In genomic region chr4:82753238-82753637, GRCh38 we compare ENCODE assay signal across 14 cellular contexts. TPM values are rescaled to one million over a fixed set of nuclear protein-coding genes. Genes with fewer than 3 reads are reported as not detected.
DNase-seq lines count a peak whose midpoint lies in the region; ATAC-seq and TF ChIP-seq lines count a peak whose summit lies in the region.
"Had no signal": no experiment of that assay in that cellular context is flagged by ENCODE, and none has a peak within 500 bp of the region (broad histone marks: within the 10 kb centered on the region; RNA-seq: fewer than 3 reads in every experiment).

No MANE protein-coding gene starts in this region.

- TF ChIP-seq EP300 in esophagus muscularis mucosa (IDR thresholded peaks at IDR 0.05), result no peak

- H3K9me3 ChIP-seq in right atrium auricular region, result no peaks in the 10 kb centered on the region
- H3K9me3 ChIP-seq in esophagus muscularis mucosa, result no peaks in the 10 kb centered on the region
- no peaks in the 10 kb centered on the region for H3K9me3 ChIP-seq in upper lobe of right lung
- H3K9me3 ChIP-seq: A549 had no signal

- H3K27ac ChIP-seq in right atrium auricular region, result peak overlapping the region in 1 of 2 donors; percentile 68
- H3K27ac ChIP-seq in esophagus muscularis mucosa (replicated peaks in 1 of 4), result peak overlapping the region; percentile 52 to 64 (median 55)
- H3K27ac ChIP-seq in upper lobe of right lung, result peak overlapping the region; percentile 18
- H3K27ac ChIP-seq: A549, parathyroid adenoma had no signal

- ATAC-seq in Right ventricle myocardium inferior, result peak; percentile 39
- ATAC-seq in upper lobe of right lung, result peak; percentile 37
- ATAC-seq in HG03354 (IDR thresholded peaks at IDR 0.05; ENCODE audit: poor library complexity, severe bottlenecking, unreplicated experiment), result no peak
- ATAC-seq: A549 had no signal

- no peaks in the 10 kb centered on the region for H3K27me3 Mint-ChIP-seq in osteocyte (ENCODE audit: unreplicated experiment)

- WGBS in esophagus muscularis mucosa, result 89% methylated on average over 3 of the region's 4 CpGs

- TF ChIP-seq POLR2A in esophagus muscularis mucosa (IDR thresholded peaks at IDR 0.05; ENCODE audit: low read depth), result no peak

- H3K4me3 ChIP-seq in right atrium auricular region (no peak overlapping the region), esophagus muscularis mucosa (no peak overlapping the region), upper lobe of right lung (no peak overlapping the region), foreskin fibroblast (ENCODE audit: low read depth in 1 of 2, low read length in 2 of 2) (no peak overlapping the region)
- H3K4me3 ChIP-seq: A549 had no signal

- H3K27me3 ChIP-seq in right atrium auricular region (no peaks in the 10 kb centered on the region), esophagus muscularis mucosa (no peaks in the 10 kb centered on the region), upper lobe of right lung (no peaks in the 10 kb centered on the region)

- intact Hi-C loops in Right ventricle myocardium inferior (cut with DNase I), result no loop called here
- intact Hi-C loops in esophagus muscularis mucosa (cut with DNase I), result no loop called here
- intact Hi-C loops in upper lobe of right lung (cut with DNase I), result no loop called here

- no peak for TF ChIP-seq CTCF in right atrium auricular region (IDR thresholded peaks at IDR 0.05)
- TF ChIP-seq CTCF in esophagus muscularis mucosa (IDR thresholded peaks at IDR 0.05), result no peak
- TF ChIP-seq CTCF in osteocyte (IDR thresholded peaks at IDR 0.05), result no peak
- no peak for TF ChIP-seq CTCF in upper lobe of right lung (IDR thresholded peaks at IDR 0.05)
- no peak for TF ChIP-seq CTCF in foreskin fibroblast (IDR thresholded peaks at IDR 0.05; ENCODE audit: low read depth, low read length)

- H3K9me3 Mint-ChIP-seq in osteocyte (ENCODE audit: unreplicated experiment), result no peaks in the 10 kb centered on the region
- H3K9me3 Mint-ChIP-seq: activated CD4-positive, alpha-beta memory T cell treated with anti-CD3 and anti-CD28 coated beads, Interleukin-2, amount 10 ng/mL, durations not matched to agents 7 days and 5 days had no signal

- no peak overlapping the region for H3K4me3 Mint-ChIP-seq in osteocyte (ENCODE audit: unreplicated experiment)
- H3K4me3 Mint-ChIP-seq: activated CD4-positive, alpha-beta memory T cell treated with anti-CD3 and anti-CD28 coated beads, Interleukin-2, amount 10 ng/mL, durations not matched to agents 7 days and 5 days had no signal

- peaks cover 54% of the 10 kb centered on the region for H3K4me1 Mint-ChIP-seq in osteocyte (ENCODE audit: unreplicated experiment)
- H3K4me1 Mint-ChIP-seq: activated CD4-positive, alpha-beta memory T cell treated with anti-CD3 and anti-CD28 coated beads, Interleukin-2, amount 10 ng/mL, durations not matched to agents 7 days and 5 days had no signal

- DNase-seq in Right ventricle myocardium inferior (ENCODE audit: missing footprints) (no peak), right atrium auricular region (ENCODE audit: low spot score) (no peak), esophagus muscularis mucosa (ENCODE audit: extremely low spot score) (no peak), osteocyte (ENCODE audit: extremely low spot score, unreplicated experiment) (no peak), upper lobe of right lung (no peak), foreskin fibroblast (no peak), dermis blood vessel endothelial cell (no peak)
- DNase-seq: activated CD4-positive, alpha-beta memory T cell treated with anti-CD3 and anti-CD28 coated beads, Interleukin-2, amount 10 ng/mL, durations not matched to agents 7 days and 5 days; effector memory CD4-positive, alpha-beta T cell; NCI-H2081; SHP77 treated with DMSO at 0.1 percent for 48 hours had no signal

- H3K36me3 ChIP-seq in right atrium auricular region (no peaks in the 10 kb centered on the region), esophagus muscularis mucosa (no peaks in the 10 kb centered on the region), upper lobe of right lung (no peaks in the 10 kb centered on the region)

- H3K4me1 ChIP-seq in right atrium auricular region (peaks cover 0 to 8% of the 10 kb centered on the region in 2 donors), esophagus muscularis mucosa (peaks cover 15 to 35% (median 27%) of the 10 kb centered on the region in 4 donors), upper lobe of right lung (peaks cover 12% of the 10 kb centered on the region)
- H3K4me1 ChIP-seq: A549, parathyroid adenoma had no signal

- no peaks in the 10 kb centered on the region for H3K36me3 Mint-ChIP-seq in osteocyte (ENCODE audit: unreplicated experiment)

- H3K27ac Mint-ChIP-seq in osteocyte (ENCODE audit: unreplicated experiment), result peak overlapping the region; percentile 89
- H3K27ac Mint-ChIP-seq: activated CD4-positive, alpha-beta memory T cell treated with anti-CD3 and anti-CD28 coated beads, Interleukin-2, amount 10 ng/mL, durations not matched to agents 7 days and 5 days had no signal

RNA-seq across cellular contexts. Expression of gene SCD5, which starts 45.4 kb away (rescaled TPM):
- total RNA-seq in Right ventricle myocardium inferior (5.1 TPM), right atrium auricular region (10 to 100 TPM in 1 of 2 donors, 1 to 10 TPM in 1; 9.7 to 14.0 TPM), esophagus muscularis mucosa (10 to 100 TPM; 17.6 to 28.4 (median 22.9) TPM), osteocyte (23.7 and 23.9 TPM in 2 replicates), upper lobe of right lung (20.6 TPM), dermis blood vessel endothelial cell (55.6 and 60.1 TPM in 2 replicates)
